In genomic region chr6:160264213-160264612, GRCh38 we compare ENCODE assay signal across 35 cellular contexts. TPM values are rescaled to one million over a fixed set of nuclear protein-coding genes. Genes with fewer than 3 reads are reported as not detected.
"Had no signal": no experiment of that assay in that cellular context is flagged by ENCODE, and none has a peak within 500 bp of the region (broad histone marks: within the 10 kb centered on the region; RNA-seq: fewer than 3 reads in every experiment).

No MANE protein-coding gene starts in this region.

- DNase-seq: activated B cell treated with CpG ODN at 0.5 μM for 24 hours; activated CD4-positive, alpha-beta T cell treated with anti-CD3 and anti-CD28 coated beads for 48 hours; activated CD4-positive, alpha-beta T cell treated with anti-CD3 and anti-CD28 coated beads, Interleukin-2, amount 50 U/mL, for 1 hour; activated CD4-positive, alpha-beta T cell treated with anti-CD3 and anti-CD28 coated beads, Interleukin-2, amount 50 U/mL, for 48 hours; activated CD8-positive, alpha-beta memory T cell treated with anti-CD3 and anti-CD28 coated beads for 24 hours; activated CD8-positive, alpha-beta T cell treated with anti-CD3 and anti-CD28 coated beads for 36 hours; activated effector memory CD4-positive, alpha-beta T cell treated with Interleukin-2 at 50 U/mL for 16 hours; activated gamma-delta T cell treated with Interleukin-2 at 50 U/mL for 16 hours; activated naive CD4-positive, alpha-beta T cell treated with anti-CD3 and anti-CD28 coated beads, Interleukin-2, amount 50 U/mL, for 16 hours; activated naive CD4-positive, alpha-beta T cell treated with Interleukin-2 at 50 U/mL for 16 hours; activated T-cell treated with anti-CD3 and anti-CD28 coated beads, Interleukin-2, amount 50 U/mL, for 4 hours; amniotic stem cell; anterior cingulate cortex; brain microvascular endothelial cell; cortex of kidney; dermis blood vessel endothelial cell; effector CD8-positive, alpha-beta T cell; esophagus squamous epithelium; foreskin melanocyte; T-helper 1 cell; T-helper 17 cell; T1000; WERI-Rb-1 had no signal

- H3K27me3 Mint-ChIP-seq: activated CD8-positive, alpha-beta T cell treated with anti-CD3 and anti-CD28 coated beads for 36 hours had no signal

- H3K4me1 ChIP-seq: esophagus squamous epithelium, gastroesophageal sphincter had no signal

- H3K36me3 Mint-ChIP-seq: activated naive CD8-positive, alpha-beta T cell had no signal

- H3K4me3 Mint-ChIP-seq: activated B cell treated with CpG ODN at 0.5 μM for 24 hours; activated CD8-positive, alpha-beta T cell treated with anti-CD3 and anti-CD28 coated beads for 36 hours; activated naive CD8-positive, alpha-beta T cell; activated T-cell treated with anti-CD3 and anti-CD28 coated beads, Interleukin-2, amount 50 U/mL, for 4 hours; activated T-helper 17 cell treated with anti-CD3 and anti-CD28 coated beads, Interleukin-2, amount 50 U/mL, for 72 hours; central memory CD8-positive, alpha-beta T cell; T-helper 17 cell; T-helper 2 cell treated with Interferon-gamma antibody and Interleukin-4, amounts not matched to agents 5 μg/mL and 100 μg/mL, for 36 hours had no signal

- H3K4me3 ChIP-seq: esophagus squamous epithelium, gastroesophageal sphincter had no signal

- H3K36me3 ChIP-seq: brain microvascular endothelial cell, esophagus squamous epithelium, gastroesophageal sphincter, WERI-Rb-1 had no signal

- ATAC-seq: activated CD4-positive, CD25-positive, alpha-beta regulatory T cell treated with anti-CD3 and anti-CD28 coated beads, Interleukin-2, amount 50 U/mL, for 24 hours; activated CD8-positive, alpha-beta T cell treated with anti-CD3 and anti-CD28 coated beads for 36 hours; activated T-cell treated with anti-CD3 and anti-CD28 coated beads, Interleukin-2, amount 50 U/mL, for 4 hours; activated T-helper 17 cell treated with anti-CD3 and anti-CD28 coated beads, Interleukin-2, amount 50 U/mL, for 72 hours; gastroesophageal sphincter; T-helper 17 cell had no signal

- H3K9me3 Mint-ChIP-seq: activated B cell treated with CpG ODN at 0.5 μM for 24 hours; activated CD8-positive, alpha-beta T cell treated with anti-CD3 and anti-CD28 coated beads for 36 hours; activated T-cell treated with anti-CD3 and anti-CD28 coated beads, Interleukin-2, amount 50 U/mL, for 4 hours; activated T-helper 17 cell treated with anti-CD3 and anti-CD28 coated beads, Interleukin-2, amount 50 U/mL, for 72 hours; central memory CD8-positive, alpha-beta T cell; T-helper 2 cell treated with Interferon-gamma antibody and Interleukin-4, amounts not matched to agents 5 μg/mL and 100 μg/mL, for 36 hours had no signal

- H3K27ac Mint-ChIP-seq: activated B cell treated with CpG ODN at 0.5 μM for 24 hours; activated CD8-positive, alpha-beta T cell treated with anti-CD3 and anti-CD28 coated beads for 36 hours; activated naive CD8-positive, alpha-beta T cell; activated T-helper 17 cell treated with anti-CD3 and anti-CD28 coated beads, Interleukin-2, amount 50 U/mL, for 72 hours; T-helper 17 cell; T-helper 2 cell treated with Interferon-gamma antibody and Interleukin-4, amounts not matched to agents 5 μg/mL and 100 μg/mL, for 36 hours had no signal

- H3K9me3 ChIP-seq: esophagus squamous epithelium, gastroesophageal sphincter had no signal

- H3K4me1 Mint-ChIP-seq: activated B cell treated with CpG ODN at 0.5 μM for 24 hours; activated T-helper 17 cell treated with anti-CD3 and anti-CD28 coated beads, Interleukin-2, amount 50 U/mL, for 72 hours had no signal

- FAIRE-seq: astrocyte, bronchial epithelial cell had no signal

- H3K27me3 ChIP-seq: brain microvascular endothelial cell, esophagus squamous epithelium, gastroesophageal sphincter had no signal

- H3K27ac ChIP-seq: brain microvascular endothelial cell, esophagus squamous epithelium, gastroesophageal sphincter, WERI-Rb-1 had no signal

RNA-seq across cellular contexts. Expression of gene SLC22A2, which starts 5.6 kb away (rescaled TPM):
- total RNA-seq: activated B cell treated with CpG ODN at 0.5 μM for 24 hours; activated CD8-positive, alpha-beta T cell treated with anti-CD3 and anti-CD28 coated beads for 36 hours; activated T-cell treated with anti-CD3 and anti-CD28 coated beads, Interleukin-2, amount 50 U/mL, for 4 hours; activated T-helper 17 cell treated with anti-CD3 and anti-CD28 coated beads, Interleukin-2, amount 50 U/mL, for 72 hours; astrocyte; bronchial epithelial cell; cardiac septum; dermis blood vessel endothelial cell; epithelial cell of proximal tubule; esophagus squamous epithelium; fibroblast of lung; glomerular endothelial cell; T-helper 17 cell had no signal
- polyA plus RNA-seq: fibroblast of lung had no signal
